In genomic region chr1:236476019-236476418, GRCh38 we compare ENCODE assay signal across 29 cellular contexts.
"Had no signal": no experiment of that assay in that cellular context is flagged by ENCODE, and none has a peak within 500 bp of the region (broad histone marks: within the 10 kb centered on the region; RNA-seq: fewer than 3 reads in every experiment).

No MANE protein-coding gene starts in this region.

- H3K4me3 Mint-ChIP-seq: dendritic cell treated with granulocyte-macrophage colony-stimulating factor and Interleukin-4, amounts not matched to agents 40 ng/mL and 50 ng/mL, for 4 days; effector memory CD8-positive, alpha-beta T cell; endodermal cell had no signal

- H3K9me3 ChIP-seq: colonic mucosa, esophagus muscularis mucosa, esophagus squamous epithelium, gastrocnemius medialis, gastroesophageal sphincter, heart left ventricle, heart right ventricle had no signal

- H3K27me3 ChIP-seq: colonic mucosa, foreskin keratinocyte, heart left ventricle had no signal

- H3K4me1 ChIP-seq: colonic mucosa, foreskin keratinocyte, gastrocnemius medialis, gastroesophageal sphincter had no signal

- DNase-seq: colonic mucosa; cortex of kidney; dermis blood vessel endothelial cell; dorsolateral prefrontal cortex; effector CD4-positive, alpha-beta T cell; effector CD8-positive, alpha-beta T cell; effector memory CD4-positive, alpha-beta T cell; effector memory CD8-positive, alpha-beta T cell; endodermal cell; erythroblast; esophagus squamous epithelium; foreskin fibroblast; foreskin keratinocyte; foreskin melanocyte; gastrocnemius medialis; glutamatergic neuron; head of caudate nucleus; heart left ventricle; heart right ventricle had no signal

- ATAC-seq: effector memory CD8-positive, alpha-beta T cell; esophagus mucosa; foreskin keratinocyte; gastrocnemius medialis; gastroesophageal sphincter; heart left ventricle; heart right ventricle had no signal

- H3K27ac Mint-ChIP-seq: dendritic cell treated with granulocyte-macrophage colony-stimulating factor and Interleukin-4, amounts not matched to agents 40 ng/mL and 50 ng/mL, for 4 days; effector memory CD8-positive, alpha-beta T cell; endodermal cell had no signal

- FAIRE-seq: colon, endometrium, endothelial cell of umbilical vein, frontal cortex had no signal

- H3K4me3 ChIP-seq: colonic mucosa, coronary artery, dorsolateral prefrontal cortex, esophagus muscularis mucosa, esophagus squamous epithelium, gastrocnemius medialis, gastroesophageal sphincter, heart left ventricle, heart right ventricle had no signal

- H3K9me3 Mint-ChIP-seq: dendritic cell treated with granulocyte-macrophage colony-stimulating factor and Interleukin-4, amounts not matched to agents 40 ng/mL and 50 ng/mL, for 4 days; effector memory CD8-positive, alpha-beta T cell; endodermal cell had no signal

- H3K27ac ChIP-seq: colonic mucosa, coronary artery, dorsolateral prefrontal cortex, epithelial cell of prostate, esophagus muscularis mucosa, esophagus squamous epithelium, foreskin keratinocyte, gastrocnemius medialis, gastroesophageal sphincter, heart left ventricle, heart right ventricle had no signal

- H3K27me3 Mint-ChIP-seq: dendritic cell treated with granulocyte-macrophage colony-stimulating factor and Interleukin-4, amounts not matched to agents 40 ng/mL and 50 ng/mL, for 4 days; effector memory CD8-positive, alpha-beta T cell had no signal

- H3K36me3 ChIP-seq: colonic mucosa, esophagus muscularis mucosa, esophagus squamous epithelium, gastrocnemius medialis, gastroesophageal sphincter, heart left ventricle, heart right ventricle had no signal
